1 cellular context compared by ENCODE assay signal in genomic region chr5:14309864-14310531, GRCh38.
TF ChIP-seq lines count a peak whose summit lies in the region.

No MANE protein-coding gene starts in this region.

TF ChIP-seq in SK-N-SH, 30 proteins besides CTCF, POLR2A, EP300 and RAD21 (continued from another document):
- TF ChIP-seq TAF1 (IDR thresholded peaks at IDR 0.05; ENCODE audit: borderline replicate concordance, low read depth, low read length) (no peak), RXRA (IDR thresholded peaks at IDR 0.05; ENCODE audit: borderline replicate concordance, low read depth) (no peak), JUND (IDR thresholded peaks at IDR 0.05) (no peak), GABPA (IDR thresholded peaks at IDR 0.05; ENCODE audit: low read depth) (no peak), RFX5 (IDR thresholded peaks at IDR 0.05; ENCODE audit: low read length) (no peak), NFIC (IDR thresholded peaks at IDR 0.05; ENCODE audit: borderline replicate concordance) (no peak), IRF3 (IDR thresholded peaks at IDR 0.05; ENCODE audit: low read depth, low read length) (no peak)
